In genomic region chr13:50222569-50223332, GRCh38 we compare ENCODE assay signal across 8 cellular contexts.
A peak's percentile ranks its signal among the peaks of the same experiment; 100 is the strongest.
DNase-seq lines count a peak whose midpoint lies in the region; ATAC-seq, FAIRE-seq and TF ChIP-seq lines count a peak whose summit lies in the region.

No MANE protein-coding gene starts in this region.

- peaks cover 14% of the 10 kb centered on the region for H3K4me1 Mint-ChIP-seq in CD8-positive, alpha-beta T cell (ENCODE audit: low read depth)
- H3K4me1 Mint-ChIP-seq in T-helper 17 cell (peaks cover 37% of the 10 kb centered on the region), H9 (peaks cover 13 to 15% of the 10 kb centered on the region in 2 experiments)
- peaks cover 42% of the 10 kb centered on the region for H3K4me1 Mint-ChIP-seq in stimulated activated memory B cell treated with anti-CD40 and anti-IgM and Interleukin-4, amounts not matched to agents 10 μg/mL and 1 μg/mL and 100 μg/mL, for 72 hours

- no peak overlapping the region for H2BK5ac ChIP-seq in H9 (ENCODE audit: insufficient read length, low read length)

- POLR2A ChIA-PET in CD8-positive, alpha-beta T cell (lab: Charles Lee) = interaction anchor here (1.5 to 1.6 kb wide), 2 partner anchors 13 to 97 kb away, joined by 4 to 7 read pairs; no protein-coding TSS in a partner anchor

- H3K4me1 ChIP-seq in CD8-positive, alpha-beta T cell (ENCODE audit: insufficient read depth, low read length) = no peaks in the 10 kb centered on the region
- no peaks in the 10 kb centered on the region for H3K4me1 ChIP-seq in H9 (ENCODE audit: insufficient read depth, low read length)

- no peaks in the 10 kb centered on the region for H3K36me3 Mint-ChIP-seq in CD8-positive, alpha-beta T cell
- H3K36me3 Mint-ChIP-seq in T-helper 17 cell (ENCODE audit: low read depth) (peaks cover 5% of the 10 kb centered on the region), H9 (ENCODE audit: insufficient read depth in 1 of 3, low read depth in 3 of 3) (peaks cover 0 to 2% (median 0%) of the 10 kb centered on the region in 3 experiments; a peak in 1 of 7 replicates)
- H3K36me3 Mint-ChIP-seq in stimulated activated memory B cell treated with anti-CD40 and anti-IgM and Interleukin-4, amounts not matched to agents 10 μg/mL and 1 μg/mL and 100 μg/mL, for 72 hours = no peaks in the 10 kb centered on the region

- peaks cover 4% of the 10 kb centered on the region for H3K9me3 Mint-ChIP-seq in CD8-positive, alpha-beta T cell
- no peaks in the 10 kb centered on the region for H3K9me3 Mint-ChIP-seq in stimulated activated memory B cell treated with anti-CD40 and anti-IgM and Interleukin-4, amounts not matched to agents 10 μg/mL and 1 μg/mL and 100 μg/mL, for 72 hours
- peaks cover 0 to 2% of the 10 kb centered on the region in 2 experiments; a peak in 1 of 5 replicates for H3K9me3 Mint-ChIP-seq in H9

- H2BK12ac ChIP-seq in H9 (ENCODE audit: insufficient read length, low read depth, low read length) = no peak overlapping the region

- H4K91ac ChIP-seq in H9 (ENCODE audit: insufficient read length, low read depth, low read length) = no peak overlapping the region

- WGBS in H9 (ENCODE audit: extremely low coverage, insufficient read length, low lambda C conversion rate) = no CpG with 5 or more reads among the region's 13 CpGs

- ATAC-seq in CD8-positive, alpha-beta T cell = peak; percentile 57
- ATAC-seq in T-helper 17 cell (peak; percentile 82), left cardiac atrium (peak; percentile 93 to 94)
- peak; percentile 69 for ATAC-seq in stimulated activated memory B cell treated with anti-CD40 and anti-IgM and Interleukin-4, amounts not matched to agents 10 μg/mL and 1 μg/mL and 100 μg/mL, for 72 hours

- H2BK20ac ChIP-seq in H9 (ENCODE audit: low read depth, low read length, poor library complexity, severe bottlenecking) = no peak overlapping the region

- H3K27me3 ChIP-seq in CD8-positive, alpha-beta T cell (ENCODE audit: insufficient read depth, low read length) = no peaks in the 10 kb centered on the region
- no peaks in the 10 kb centered on the region for H3K27me3 ChIP-seq in H9 (ENCODE audit: insufficient read depth, low read length)

- H3K9me3 ChIP-seq in CD8-positive, alpha-beta T cell (ENCODE audit: low read length) = no peaks in the 10 kb centered on the region
- H3K9me3 ChIP-seq in T-helper 17 cell (ENCODE audit: control insufficient read depth, low read length, poor library complexity, severe bottlenecking) (no peaks in the 10 kb centered on the region), H9 (ENCODE audit: control insufficient read depth, low read depth, low read length) (no peaks in the 10 kb centered on the region)

- no peak for TF ChIP-seq CTCF in CD8-positive, alpha-beta T cell (IDR thresholded peaks at IDR 0.05)
- TF ChIP-seq CTCF in H9 (conservative IDR thresholded peaks at IDR 0.05) = no peak

- H2BK15ac ChIP-seq in H9 (ENCODE audit: low read depth, low read length) = no peak overlapping the region

- no peaks in the 10 kb centered on the region for H4K20me1 ChIP-seq in H9 (ENCODE audit: control insufficient read depth, insufficient read depth, insufficient read length)

- no peak overlapping the region for H3K56ac ChIP-seq in H9 (ENCODE audit: insufficient read length, low read depth, low read length)

- peak overlapping the region; percentile 72 for H3K4me3 Mint-ChIP-seq in CD8-positive, alpha-beta T cell
- H3K4me3 Mint-ChIP-seq in T-helper 17 cell (peak overlapping the region; percentile 84), H9 (no peak overlapping the region)
- peak overlapping the region; percentile 43 for H3K4me3 Mint-ChIP-seq in stimulated activated memory B cell treated with anti-CD40 and anti-IgM and Interleukin-4, amounts not matched to agents 10 μg/mL and 1 μg/mL and 100 μg/mL, for 72 hours

- H3K27ac Mint-ChIP-seq in CD8-positive, alpha-beta T cell = peak overlapping the region; percentile 53
- H3K27ac Mint-ChIP-seq in T-helper 17 cell = peak overlapping the region; percentile 35
- H3K27ac Mint-ChIP-seq in stimulated activated memory B cell treated with anti-CD40 and anti-IgM and Interleukin-4, amounts not matched to agents 10 μg/mL and 1 μg/mL and 100 μg/mL, for 72 hours = peak overlapping the region; percentile 13
- H3K27ac Mint-ChIP-seq in H9 = no peak overlapping the region

- H3K4ac ChIP-seq in H9 (ENCODE audit: low read depth, low read length) = no peak overlapping the region

- no peaks in the 10 kb centered on the region for H3K23me2 ChIP-seq in H9 (ENCODE audit: insufficient read length, low read depth, low read length, poor library complexity, severe bottlenecking)

- no peak overlapping the region for H3K9ac ChIP-seq in H9 (ENCODE audit: extremely low read depth, insufficient read length, low read length)

- H2BK120ac ChIP-seq in H9 (ENCODE audit: low read depth, low read length, poor library complexity, severe bottlenecking) = no peak overlapping the region

- no peak overlapping the region for H3K4me2 ChIP-seq in H9 (ENCODE audit: insufficient read depth, insufficient read length, low read length)

- no peak for FAIRE-seq in GM12891 (lab: Jason Lieb, UNC)

- no peak overlapping the region for H3K18ac ChIP-seq in H9 (ENCODE audit: insufficient read length, low read depth, low read length)

- TF ChIP-seq POLR2A in GM12891 (IDR thresholded peaks at IDR 0.05; ENCODE audit: low read depth, low read length) = no peak

- no peak overlapping the region for H3T11ph ChIP-seq in H9 (ENCODE audit: low read length)

- H4K5ac ChIP-seq in H9 (ENCODE audit: insufficient read length, low read depth, low read length) = no peak overlapping the region

- H3K79me1 ChIP-seq in H9 (ENCODE audit: insufficient read depth, low read depth, low read length, poor library complexity, severe bottlenecking) = no peaks in the 10 kb centered on the region

- no peak overlapping the region for H2AFZ ChIP-seq in H9 (ENCODE audit: low read length)

- H2AK5ac ChIP-seq in H9 (ENCODE audit: insufficient read length, low read length) = no peak overlapping the region

- no peak overlapping the region for H4K8ac ChIP-seq in H9 (replicated peaks; ENCODE audit: insufficient read length, low read depth, low read length)

- H3K4me3 ChIP-seq in CD8-positive, alpha-beta T cell (ENCODE audit: low read depth, low read length) = no peak overlapping the region

- no peak overlapping the region for H3K14ac ChIP-seq in H9 (ENCODE audit: insufficient read depth, low read length)

- intact Hi-C loops in CD8-positive, alpha-beta T cell (cut with DNase I, micrococcal nuclease) = no loop called here
- intact Hi-C loops in left cardiac atrium (cut with DNase I) = no loop called here

- H3K79me2 ChIP-seq in H9 (ENCODE audit: insufficient read depth, low read length) = no peaks in the 10 kb centered on the region

- peaks cover 2% of the 10 kb centered on the region for H3K27me3 Mint-ChIP-seq in CD8-positive, alpha-beta T cell (ENCODE audit: low read depth)
- no peaks in the 10 kb centered on the region for H3K27me3 Mint-ChIP-seq in T-helper 17 cell
- peaks cover 8% of the 10 kb centered on the region for H3K27me3 Mint-ChIP-seq in stimulated activated memory B cell treated with anti-CD40 and anti-IgM and Interleukin-4, amounts not matched to agents 10 μg/mL and 1 μg/mL and 100 μg/mL, for 72 hours
- no peaks in the 10 kb centered on the region for H3K27me3 Mint-ChIP-seq in H9 (ENCODE audit: low read depth)

- CTCF ChIA-PET in CD8-positive, alpha-beta T cell (lab: Charles Lee) = interaction anchor here (0.6 kb wide), 1 partner anchor 536 kb away, joined by 3 read pairs; no protein-coding TSS in a partner anchor

- DNase-seq in CD8-positive, alpha-beta T cell = no peak
- DNase-seq in HuH-7 (ENCODE audit: low spot score) (peak; percentile 18), T-helper 17 cell (no peak), left cardiac atrium (peak; percentile 74), H9 (no peak), KG1 (lab: John Stamatoyannopoulos, UW) (no peak), GM12891 (ENCODE audit: insufficient read length, low spot score) (no peak)

- H3K36me3 ChIP-seq in CD8-positive, alpha-beta T cell (ENCODE audit: insufficient read depth, low read length) = no peaks in the 10 kb centered on the region

- no peak overlapping the region for H3K23ac ChIP-seq in H9 (ENCODE audit: insufficient read length, low read depth, low read length)

- no peak overlapping the region for H3K27ac ChIP-seq in CD8-positive, alpha-beta T cell (ENCODE audit: low read depth, low read length)
- no peak overlapping the region for H3K27ac ChIP-seq in H9 (ENCODE audit: insufficient read length, low read depth, low read length)

TF ChIP-seq in GM12891, 5 proteins besides CTCF, POLR2A, EP300 and RAD21:
- TF ChIP-seq SPI1 (IDR thresholded peaks at IDR 0.05; ENCODE audit: low read depth, low read length) = no peak
- no peak for TF ChIP-seq PAX5 (IDR thresholded peaks at IDR 0.05; ENCODE audit: insufficient read depth, low read length, severe bottlenecking)
- TF ChIP-seq TAF1 (IDR thresholded peaks at IDR 0.05; ENCODE audit: low read depth, low read length) = no peak
TF ChIP-seq in GM12891: peak in this region for 0.

Comparison
In these comparisons a context has a peak if more than half of its experiments do, and no peak if none do; other contexts are left out.
1. DNase-seq: peak in HuH-7 (single experiment) and left cardiac atrium (single experiment); none in CD8-positive, alpha-beta T cell (0 of 7), T-helper 17 cell (0 of 3), H9 (single experiment), KG1 (single experiment) and GM12891 (single experiment).
2. H3K27ac Mint-ChIP-seq: peak in CD8-positive, alpha-beta T cell (single experiment), T-helper 17 cell (single experiment) and stimulated activated memory B cell treated with anti-CD40 and anti-IgM and Interleukin-4, amounts not matched to agents 10 μg/mL and 1 μg/mL and 100 μg/mL, for 72 hours (single experiment); none in H9 (0 of 3).
3. H3K4me3 Mint-ChIP-seq: peak in CD8-positive, alpha-beta T cell (single experiment), T-helper 17 cell (single experiment) and stimulated activated memory B cell treated with anti-CD40 and anti-IgM and Interleukin-4, amounts not matched to agents 10 μg/mL and 1 μg/mL and 100 μg/mL, for 72 hours (single experiment); none in H9 (0 of 2).
4. Peak in every context shown above with its lines, with median percentiles within 50 percentile points of each other: ATAC-seq.